ENCODE assay signal across 1 cellular context in genomic region chr18:70425236-70425635, GRCh38.
TF ChIP-seq lines count a peak whose summit lies in the region.

No MANE protein-coding gene starts in this region.

TF ChIP-seq in A549, 52 proteins besides CTCF, POLR2A, EP300 and RAD21 (continued from another document):
- TF ChIP-seq, protein P1, sequence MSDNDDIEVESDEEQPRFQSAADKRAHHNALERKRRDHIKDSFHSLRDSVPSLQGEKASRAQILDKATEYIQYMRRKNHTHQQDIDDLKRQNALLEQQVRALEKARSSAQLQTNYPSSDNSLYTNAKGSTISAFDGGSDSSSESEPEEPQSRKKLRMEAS (IDR thresholded peaks at IDR 0.05), result no peak
- no peak for TF ChIP-seq HES2 (IDR thresholded peaks at IDR 0.05)
- TF ChIP-seq SREBF2 (IDR thresholded peaks at IDR 0.05), result no peak
- no peak for TF ChIP-seq ZSCAN20 (CRISPR knock-in tag; IDR thresholded peaks at IDR 0.05)
- TF ChIP-seq, protein P2, sequence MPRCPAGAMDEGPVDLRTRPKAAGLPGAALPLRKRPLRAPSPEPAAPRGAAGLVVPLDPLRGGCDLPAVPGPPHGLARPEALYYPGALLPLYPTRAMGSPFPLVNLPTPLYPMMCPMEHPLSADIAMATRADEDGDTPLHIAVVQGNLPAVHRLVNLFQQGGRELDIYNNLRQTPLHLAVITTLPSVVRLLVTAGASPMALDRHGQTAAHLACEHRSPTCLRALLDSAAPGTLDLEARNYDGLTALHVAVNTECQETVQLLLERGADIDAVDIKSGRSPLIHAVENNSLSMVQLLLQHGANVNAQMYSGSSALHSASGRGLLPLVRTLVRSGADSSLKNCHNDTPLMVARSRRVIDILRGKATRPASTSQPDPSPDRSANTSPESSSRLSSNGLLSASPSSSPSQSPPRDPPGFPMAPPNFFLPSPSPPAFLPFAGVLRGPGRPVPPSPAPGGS (IDR thresholded peaks at IDR 0.05), result no peak
- TF ChIP-seq ZC3H11A (IDR thresholded peaks at IDR 0.05), result no peak
- no peak for TF ChIP-seq CHD4 (IDR thresholded peaks at IDR 0.05; ENCODE audit: borderline replicate concordance)
- TF ChIP-seq HOXB5 (CRISPR knock-in tag; IDR thresholded peaks at IDR 0.05), result no peak
- TF ChIP-seq NPAS2 (CRISPR knock-in tag; IDR thresholded peaks at IDR 0.05; ENCODE audit: borderline replicate concordance), result no peak
- TF ChIP-seq KDM5A (IDR thresholded peaks at IDR 0.05), result no peak
- TF ChIP-seq KDM1A (IDR thresholded peaks at IDR 0.05; ENCODE audit: low read depth), result no peak
- TF ChIP-seq GATA3 (IDR thresholded peaks at IDR 0.05; ENCODE audit: borderline replicate concordance), result no peak
